In genomic region chr4:98928505-98929340, GRCh38 we compare ENCODE assay signal across 1 cellular context.
TF ChIP-seq lines count a peak whose summit lies in the region.

TSS of gene EIF4E (minus strand) at chr4:98929133. CDS start at chr4:98929112, 21 bp downstream.

TF ChIP-seq in HEK293, 187 proteins besides CTCF, POLR2A, EP300 and RAD21 (continued from another document and continues in another):
- TF ChIP-seq, protein P1, sequence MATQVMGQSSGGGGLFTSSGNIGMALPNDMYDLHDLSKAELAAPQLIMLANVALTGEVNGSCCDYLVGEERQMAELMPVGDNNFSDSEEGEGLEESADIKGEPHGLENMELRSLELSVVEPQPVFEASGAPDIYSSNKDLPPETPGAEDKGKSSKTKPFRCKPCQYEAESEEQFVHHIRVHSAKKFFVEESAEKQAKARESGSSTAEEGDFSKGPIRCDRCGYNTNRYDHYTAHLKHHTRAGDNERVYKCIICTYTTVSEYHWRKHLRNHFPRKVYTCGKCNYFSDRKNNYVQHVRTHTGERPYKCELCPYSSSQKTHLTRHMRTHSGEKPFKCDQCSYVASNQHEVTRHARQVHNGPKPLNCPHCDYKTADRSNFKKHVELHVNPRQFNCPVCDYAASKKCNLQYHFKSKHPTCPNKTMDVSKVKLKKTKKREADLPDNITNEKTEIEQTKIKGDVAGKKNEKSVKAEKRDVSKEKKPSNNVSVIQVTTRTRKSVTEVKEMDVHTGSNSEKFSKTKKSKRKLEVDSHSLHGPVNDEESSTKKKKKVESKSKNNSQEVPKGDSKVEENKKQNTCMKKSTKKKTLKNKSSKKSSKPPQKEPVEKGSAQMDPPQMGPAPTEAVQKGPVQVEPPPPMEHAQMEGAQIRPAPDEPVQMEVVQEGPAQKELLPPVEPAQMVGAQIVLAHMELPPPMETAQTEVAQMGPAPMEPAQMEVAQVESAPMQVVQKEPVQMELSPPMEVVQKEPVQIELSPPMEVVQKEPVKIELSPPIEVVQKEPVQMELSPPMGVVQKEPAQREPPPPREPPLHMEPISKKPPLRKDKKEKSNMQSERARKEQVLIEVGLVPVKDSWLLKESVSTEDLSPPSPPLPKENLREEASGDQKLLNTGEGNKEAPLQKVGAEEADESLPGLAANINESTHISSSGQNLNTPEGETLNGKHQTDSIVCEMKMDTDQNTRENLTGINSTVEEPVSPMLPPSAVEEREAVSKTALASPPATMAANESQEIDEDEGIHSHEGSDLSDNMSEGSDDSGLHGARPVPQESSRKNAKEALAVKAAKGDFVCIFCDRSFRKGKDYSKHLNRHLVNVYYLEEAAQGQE (tag by site-specific recombination; IDR thresholded peaks at IDR 0.05), result no peak
- TF ChIP-seq ZNF175 (tag by site-specific recombination; IDR thresholded peaks at IDR 0.05) (no peak), KLF16 (tag by site-specific recombination; IDR thresholded peaks at IDR 0.05) (peak; percentile 48), ZNF548 (tag by site-specific recombination; IDR thresholded peaks at IDR 0.05) (no peak), ZNF549 (tag by site-specific recombination; IDR thresholded peaks at IDR 0.05) (no peak), PRDM1 (tag by site-specific recombination; IDR thresholded peaks at IDR 0.05) (no peak), ZNF274 (IDR thresholded peaks at IDR 0.05; ENCODE audit: low read length) (no peak), ZNF274 (tag by site-specific recombination; IDR thresholded peaks at IDR 0.05; ENCODE audit: borderline replicate concordance) (no peak), ZBTB20 (tag by site-specific recombination; IDR thresholded peaks at IDR 0.05) (peak; percentile 91; the same call in 1 of the 2 replicates), ZNF398 (tag by site-specific recombination; IDR thresholded peaks at IDR 0.05) (peak; percentile 57; the same call in 1 of the 2 replicates), ZBTB17 (tag by site-specific recombination; IDR thresholded peaks at IDR 0.05) (peak; percentile 87), ZNF2 (tag by site-specific recombination; IDR thresholded peaks at IDR 0.05) (0 out of 2 replicates have a peak, but pooled peaks have one; percentile 14), ZNF19 (tag by site-specific recombination; IDR thresholded peaks at IDR 0.05; ENCODE audit: low read depth) (no peak), ZBTB8A (tag by site-specific recombination; IDR thresholded peaks at IDR 0.05) (peak; percentile 22; the same call in 1 of the 2 replicates), ZSCAN4 (tag by site-specific recombination; IDR thresholded peaks at IDR 0.05) (0 out of 2 replicates have a peak, but pooled peaks have one; percentile 9), ZNF610 (tag by site-specific recombination; IDR thresholded peaks at IDR 0.05; ENCODE audit: borderline replicate concordance) (no peak), ZNF658 (tag by site-specific recombination; IDR thresholded peaks at IDR 0.05) (no peak), ZNF645 (tag by site-specific recombination; IDR thresholded peaks at IDR 0.05) (no peak), ZFHX2 (tag by site-specific recombination; conservative IDR thresholded peaks at IDR 0.05) (peak; percentile 45), ZNF146 (tag by site-specific recombination; IDR thresholded peaks at IDR 0.05) (no peak), ZNF660 (tag by site-specific recombination; IDR thresholded peaks at IDR 0.05) (no peak), ZNF692 (tag by site-specific recombination; IDR thresholded peaks at IDR 0.05) (peak; percentile 43; the same call in 1 of the 2 replicates), ZFP3 (tag by site-specific recombination; IDR thresholded peaks at IDR 0.05; ENCODE audit: low read depth) (no peak), ELK4 (IDR thresholded peaks at IDR 0.05; ENCODE audit: borderline replicate concordance, low read depth, low read length) (no peak), YY2 (tag by site-specific recombination; IDR thresholded peaks at IDR 0.05) (0 out of 2 replicates have a peak, but pooled peaks have one; percentile 17), ZNF341 (tag by site-specific recombination; IDR thresholded peaks at IDR 0.05; ENCODE audit: low read depth) (peak; percentile 48), HOXA7 (CRISPR knock-in tag; IDR thresholded peaks at IDR 0.05; ENCODE audit: borderline replicate concordance) (no peak), ZNF404 (tag by site-specific recombination; IDR thresholded peaks at IDR 0.05) (no peak), EGR2 (tag by site-specific recombination; IDR thresholded peaks at IDR 0.05; ENCODE audit: low read depth) (0 out of 2 replicates have a peak, but pooled peaks have one; percentile 29), ZNF510 (tag by site-specific recombination; IDR thresholded peaks at IDR 0.05; ENCODE audit: insufficient replicate concordance) (no peak), ZNF449 (tag by site-specific recombination; IDR thresholded peaks at IDR 0.05) (no peak), SP7 (tag by site-specific recombination; IDR thresholded peaks at IDR 0.05) (peak; percentile 34; the same call in 1 of the 2 replicates), ZNF600 (tag by site-specific recombination; IDR thresholded peaks at IDR 0.05) (no peak), ZFP37 (tag by site-specific recombination; IDR thresholded peaks at IDR 0.05) (peak; percentile 46; the same call in 1 of the 2 replicates), ZNF501 (tag by site-specific recombination; IDR thresholded peaks at IDR 0.05) (peak; percentile 31), MEIS1 (CRISPR knock-in tag; IDR thresholded peaks at IDR 0.05; ENCODE audit: borderline replicate concordance) (no peak), ZNF621 (tag by site-specific recombination; IDR thresholded peaks at IDR 0.05) (no peak), YY1 (tag by site-specific recombination; IDR thresholded peaks at IDR 0.05) (peak; percentile 83)
- TF ChIP-seq, protein P2, sequence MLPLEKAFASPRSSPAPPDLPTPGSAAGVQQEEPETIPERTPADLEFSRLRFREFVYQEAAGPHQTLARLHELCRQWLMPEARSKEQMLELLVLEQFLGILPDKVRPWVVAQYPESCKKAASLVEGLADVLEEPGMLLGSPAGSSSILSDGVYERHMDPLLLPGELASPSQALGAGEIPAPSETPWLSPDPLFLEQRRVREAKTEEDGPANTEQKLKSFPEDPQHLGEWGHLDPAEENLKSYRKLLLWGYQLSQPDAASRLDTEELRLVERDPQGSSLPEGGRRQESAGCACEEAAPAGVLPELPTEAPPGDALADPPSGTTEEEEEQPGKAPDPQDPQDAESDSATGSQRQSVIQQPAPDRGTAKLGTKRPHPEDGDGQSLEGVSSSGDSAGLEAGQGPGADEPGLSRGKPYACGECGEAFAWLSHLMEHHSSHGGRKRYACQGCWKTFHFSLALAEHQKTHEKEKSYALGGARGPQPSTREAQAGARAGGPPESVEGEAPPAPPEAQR (tag by site-specific recombination; IDR thresholded peaks at IDR 0.05), result no peak
- TF ChIP-seq, protein P3, sequence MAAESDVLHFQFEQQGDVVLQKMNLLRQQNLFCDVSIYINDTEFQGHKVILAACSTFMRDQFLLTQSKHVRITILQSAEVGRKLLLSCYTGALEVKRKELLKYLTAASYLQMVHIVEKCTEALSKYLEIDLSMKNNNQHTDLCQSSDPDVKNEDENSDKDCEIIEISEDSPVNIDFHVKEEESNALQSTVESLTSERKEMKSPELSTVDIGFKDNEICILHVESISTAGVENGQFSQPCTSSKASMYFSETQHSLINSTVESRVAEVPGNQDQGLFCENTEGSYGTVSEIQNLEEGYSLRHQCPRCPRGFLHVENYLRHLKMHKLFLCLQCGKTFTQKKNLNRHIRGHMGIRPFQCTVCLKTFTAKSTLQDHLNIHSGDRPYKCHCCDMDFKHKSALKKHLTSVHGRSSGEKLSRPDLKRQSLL (tag by site-specific recombination; IDR thresholded peaks at IDR 0.05), result no peak
- TF ChIP-seq, protein P4, sequence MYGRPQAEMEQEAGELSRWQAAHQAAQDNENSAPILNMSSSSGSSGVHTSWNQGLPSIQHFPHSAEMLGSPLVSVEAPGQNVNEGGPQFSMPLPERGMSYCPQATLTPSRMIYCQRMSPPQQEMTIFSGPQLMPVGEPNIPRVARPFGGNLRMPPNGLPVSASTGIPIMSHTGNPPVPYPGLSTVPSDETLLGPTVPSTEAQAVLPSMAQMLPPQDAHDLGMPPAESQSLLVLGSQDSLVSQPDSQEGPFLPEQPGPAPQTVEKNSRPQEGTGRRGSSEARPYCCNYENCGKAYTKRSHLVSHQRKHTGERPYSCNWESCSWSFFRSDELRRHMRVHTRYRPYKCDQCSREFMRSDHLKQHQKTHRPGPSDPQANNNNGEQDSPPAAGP (tag by site-specific recombination; IDR thresholded peaks at IDR 0.05), result peak; percentile 25; the same call in 1 of the 2 replicates
- TF ChIP-seq, protein P5, sequence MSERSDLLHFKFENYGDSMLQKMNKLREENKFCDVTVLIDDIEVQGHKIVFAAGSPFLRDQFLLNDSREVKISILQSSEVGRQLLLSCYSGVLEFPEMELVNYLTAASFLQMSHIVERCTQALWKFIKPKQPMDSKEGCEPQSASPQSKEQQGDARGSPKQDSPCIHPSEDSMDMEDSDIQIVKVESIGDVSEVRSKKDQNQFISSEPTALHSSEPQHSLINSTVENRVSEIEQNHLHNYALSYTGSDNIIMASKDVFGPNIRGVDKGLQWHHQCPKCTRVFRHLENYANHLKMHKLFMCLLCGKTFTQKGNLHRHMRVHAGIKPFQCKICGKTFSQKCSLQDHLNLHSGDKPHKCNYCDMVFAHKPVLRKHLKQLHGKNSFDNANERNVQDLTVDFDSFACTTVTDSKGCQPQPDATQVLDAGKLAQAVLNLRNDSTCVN (tag by site-specific recombination; optimal IDR thresholded peaks at IDR 0.05), result peak; percentile 89
